ENCODE assay signal across 33 cellular contexts in the genomic region with DNA sequence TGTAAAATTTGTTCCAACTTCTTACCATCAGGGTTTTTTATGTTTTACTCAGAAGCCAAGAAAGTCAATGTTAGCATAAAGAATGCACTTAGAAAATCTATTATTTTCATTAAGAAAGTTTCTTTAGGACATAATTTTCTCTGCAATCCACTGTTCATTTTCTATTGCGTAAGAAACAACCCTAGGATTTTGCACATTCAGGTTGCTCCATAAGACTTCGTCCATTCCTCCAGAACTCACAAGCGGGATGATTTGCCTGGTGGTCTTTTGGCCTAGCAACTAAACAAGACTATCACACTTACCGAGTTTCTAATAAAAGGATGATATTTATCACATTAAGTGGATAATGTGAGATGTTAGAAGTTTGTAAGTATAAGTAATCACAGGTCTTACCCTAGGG.
DNase-seq lines count a peak whose midpoint lies in the region; ATAC-seq, FAIRE-seq and TF ChIP-seq lines count a peak whose summit lies in the region.
"Had no signal": no experiment of that assay in that cellular context is flagged by ENCODE, and none has a peak within 500 bp of the region (broad histone marks: within the 10 kb centered on the region; RNA-seq: fewer than 3 reads in every experiment).

No MANE protein-coding gene starts in this region.

- no peak for TF ChIP-seq POLR2A in HepG2 (IDR thresholded peaks at IDR 0.05; ENCODE audit: insufficient read depth in 1 of 2, low read depth in 2 of 2, low read length in 2 of 2)
- TF ChIP-seq POLR2A in right lobe of liver (IDR thresholded peaks at IDR 0.05) = no peak
- no peak for TF ChIP-seq POLR2A in IMR-90 (IDR thresholded peaks at IDR 0.05; ENCODE audit: low read depth, low read length)
- no peak for TF ChIP-seq POLR2A in K562 (conservative IDR thresholded peaks at IDR 0.05)

- TF ChIP-seq CTCF in HepG2 (CRISPR knock-in tag; IDR thresholded peaks at IDR 0.05) (no peak), right lobe of liver (IDR thresholded peaks at IDR 0.05) (no peak), IMR-90 (conservative IDR thresholded peaks at IDR 0.05; ENCODE audit: low read depth, low read length) (no peak), K562 (IDR thresholded peaks at IDR 0.05 in 2 of 3, conservative IDR thresholded peaks at IDR 0.05 in 1 of 3; ENCODE audit: insufficient read depth in 2 of 3, low read depth in 1 of 3, low read length in 3 of 3) (no peak)

- no peak for ATAC-seq in HepG2
- ATAC-seq in right lobe of liver = no peak
- ATAC-seq in IMR-90 (ENCODE audit: low read depth) = no peak
- no peak for ATAC-seq in K562
- ATAC-seq: A549; CD8-positive, alpha-beta T cell had no signal

- H3K9me3 ChIP-seq in HepG2 (ENCODE audit: low read length) = peaks cover 26% of the 10 kb centered on the region
- H3K9me3 ChIP-seq in right lobe of liver = no peaks in the 10 kb centered on the region
- no peaks in the 10 kb centered on the region for H3K9me3 ChIP-seq in IMR-90 (ENCODE audit: control insufficient read depth, insufficient read depth, low read length)
- H3K9me3 ChIP-seq in K562 (replicated peaks; ENCODE audit: control insufficient read depth, insufficient read depth, low read depth, low read length) = no peaks in the 10 kb centered on the region
- H3K9me3 ChIP-seq: A549; BE2C; BLaER1; BLaER1 treated with 17β-estradiol and CSF1 and Interleukin-3, amounts not matched to agents 10 nM and 100 nM; Caco-2 had no signal

- no peak overlapping the region for H2BK5ac ChIP-seq in IMR-90 (ENCODE audit: low read depth, low read length, poor library complexity, severe bottlenecking)

- BruUV-seq in HepG2 (replicated peaks; lab: Mats Ljungman, UMichigan) (no TSS peak), IMR-90 (replicated peaks; lab: Mats Ljungman, UMichigan) (no TSS peak), K562 (replicated peaks; lab: Mats Ljungman, UMichigan) (no TSS peak)

- H3K9me1 ChIP-seq in IMR-90 (ENCODE audit: insufficient read depth, low read length) = no peaks in the 10 kb centered on the region
- no peaks in the 10 kb centered on the region for H3K9me1 ChIP-seq in K562 (ENCODE audit: control insufficient read depth, insufficient read depth, low read length)

- FAIRE-seq in HepG2 (lab: Jason Lieb, UNC) (no peak), K562 (lab: Jason Lieb, UNC) (no peak)
- FAIRE-seq: A204.1, A549, D721Med had no signal

- H3K4me3 ChIP-seq in HepG2 (replicated peaks in 1 of 3; ENCODE audit: insufficient read depth in 1 of 3, low read depth in 2 of 3, low read length in 3 of 3) (no peak overlapping the region), right lobe of liver (no peak overlapping the region), IMR-90 (ENCODE audit: insufficient read depth, low read depth, low read length) (no peak overlapping the region), K562 (no peak overlapping the region)
- H3K4me3 ChIP-seq: A549; BLaER1; BLaER1 treated with 17β-estradiol and CSF1 and Interleukin-3, amounts not matched to agents 10 nM and 100 nM had no signal

- H3K79me2 ChIP-seq in HepG2 (ENCODE audit: insufficient read depth, low read length) (no peaks in the 10 kb centered on the region), K562 (ENCODE audit: control insufficient read depth, insufficient read depth, low read length) (no peaks in the 10 kb centered on the region)

- TF ChIP-seq RAD21 in HepG2 (CRISPR knock-in tag; IDR thresholded peaks at IDR 0.05) = no peak
- TF ChIP-seq RAD21 in IMR-90 (IDR thresholded peaks at IDR 0.05; ENCODE audit: low read length) = no peak
- TF ChIP-seq RAD21 in K562 (CRISPR knock-in tag; conservative IDR thresholded peaks at IDR 0.05 in 1 of 2, IDR thresholded peaks at IDR 0.05 in 1 of 2) = no peak

- no peaks in the 10 kb centered on the region for H4K20me1 ChIP-seq in HepG2 (ENCODE audit: insufficient read depth, low read length)
- H4K20me1 ChIP-seq in IMR-90 (ENCODE audit: insufficient read depth, low read length) = no peaks in the 10 kb centered on the region
- H4K20me1 ChIP-seq in K562 (replicated peaks; ENCODE audit: control insufficient read depth, insufficient read depth, low read length) = no peaks in the 10 kb centered on the region
- H4K20me1 ChIP-seq: BLaER1; BLaER1 treated with 17β-estradiol and CSF1 and Interleukin-3, amounts not matched to agents 10 nM and 100 nM had no signal

- TF ChIP-seq EP300 in HepG2 (IDR thresholded peaks at IDR 0.05; ENCODE audit: low read depth in 2 of 2, low read length in 2 of 2) = no peak
- TF ChIP-seq EP300 in HepG2 (CRISPR knock-in tag; IDR thresholded peaks at IDR 0.05; ENCODE audit: borderline replicate concordance) = no peak
- TF ChIP-seq EP300 in K562 (IDR thresholded peaks at IDR 0.05; ENCODE audit: low read length) = no peak

- no peak overlapping the region for H3K9ac ChIP-seq in HepG2 (ENCODE audit: insufficient read depth, low read depth, low read length)
- H3K9ac ChIP-seq in IMR-90 (ENCODE audit: low read depth, low read length) = no peak overlapping the region
- H3K9ac ChIP-seq in K562 (ENCODE audit: insufficient read depth in 1 of 2, low read depth in 2 of 2, low read length in 2 of 2) = no peak overlapping the region
- H3K9ac ChIP-seq: BLaER1; BLaER1 treated with 17β-estradiol and CSF1 and Interleukin-3, amounts not matched to agents 10 nM and 100 nM had no signal

- H3K23ac ChIP-seq in IMR-90 (ENCODE audit: low read depth, low read length) = no peak overlapping the region

- in situ Hi-C loops in HepG2 (cut with HindIII; ENCODE audit: extremely low pct_ligation_motif_present, low pct_unique_long_range_greater_than_20kb) = no loop called here
- in situ Hi-C loops in IMR-90 (cut with MboI; ENCODE audit: low sequenced_read_pairs) = no loop called here
- in situ Hi-C loops in K562 (cut with MboI) = no loop called here

- H3K4ac ChIP-seq in IMR-90 (ENCODE audit: low read depth, low read length) = no peak overlapping the region

- WGBS in HepG2 (ENCODE audit: low lambda C conversion rate) = 13% methylated on average over 4 of the region's 4 CpGs
- 50% methylated on average over 4 of the region's 4 CpGs for WGBS in right lobe of liver (ENCODE audit: insufficient coverage, low coverage, low lambda C conversion rate, missing lambda C conversion rate)
- WGBS in IMR-90 (ENCODE audit: extremely low coverage in 2 of 2, insufficient read length in 1 of 2), 2 experiments = no CpG with 5 or more reads among the region's 4 CpGs
- 3% methylated on average over 4 of the region's 4 CpGs for WGBS in K562 (ENCODE audit: insufficient coverage, low coverage, missing lambda C conversion rate)

- H2AK9ac ChIP-seq in IMR-90 (replicated peaks; ENCODE audit: low read depth, low read length, poor library complexity) = no peak overlapping the region

- H3K18ac ChIP-seq in IMR-90 (ENCODE audit: low read depth, low read length) = no peak overlapping the region

- CTCF ChIA-PET in HepG2 (lab: Yijun Ruan, JAX; ENCODE audit: low intra/inter-chr PET ratio, low total read pairs) (no interaction called here), IMR-90 (lab: Yijun Ruan, JAX) (no interaction called here), K562 (lab: Yijun Ruan, JAX; ENCODE audit: low intra/inter-chr PET ratio) (no interaction called here)

- POLR2A ChIA-PET in HepG2 (lab: Yijun Ruan, JAX) = no interaction called here
- POLR2A ChIA-PET in IMR-90 (lab: Charles Lee; ENCODE audit: unreplicated experiment) = no interaction called here
- POLR2A ChIA-PET in K562 (lab: Yijun Ruan, JAX) = no interaction called here

- H3K27ac ChIP-seq in HepG2 (ENCODE audit: extremely low read length, insufficient read depth, low read length) (no peak overlapping the region), right lobe of liver (no peak overlapping the region), IMR-90 (ENCODE audit: insufficient read depth, low read length) (no peak overlapping the region), K562 (ENCODE audit: extremely low read depth, low read depth, low read length) (no peak overlapping the region)
- H3K27ac ChIP-seq: 22Rv1; A549; BLaER1; BLaER1 treated with 17β-estradiol and CSF1 and Interleukin-3, amounts not matched to agents 10 nM and 100 nM; C4-2B had no signal

- dilution Hi-C loops in IMR-90 (cut with HindIII; ENCODE audit: low sequenced_read_pairs, unreplicated experiment) = no loop called here

- no peak overlapping the region for H4K5ac ChIP-seq in IMR-90 (ENCODE audit: low read depth, low read length)

- no peak overlapping the region for H2BK15ac ChIP-seq in IMR-90 (ENCODE audit: low read depth, low read length)

- H4K91ac ChIP-seq in IMR-90 (ENCODE audit: insufficient read depth, low read depth, low read length) = no peak overlapping the region

- H3K36me3 ChIP-seq in HepG2 (replicated peaks in 1 of 2; ENCODE audit: control insufficient read depth in 1 of 2, insufficient read depth in 2 of 2, low read length in 2 of 2) = no peaks in the 10 kb centered on the region
- H3K36me3 ChIP-seq in right lobe of liver = no peaks in the 10 kb centered on the region
- H3K36me3 ChIP-seq in IMR-90 (ENCODE audit: control insufficient read depth, insufficient read depth, low read length) = no peaks in the 10 kb centered on the region
- no peaks in the 10 kb centered on the region for H3K36me3 ChIP-seq in K562 (ENCODE audit: control insufficient read depth, insufficient read depth, low read length)
- H3K36me3 ChIP-seq: BE2C; BLaER1; BLaER1 treated with 17β-estradiol and CSF1 and Interleukin-3, amounts not matched to agents 10 nM and 100 nM had no signal

- H2BK20ac ChIP-seq in IMR-90 (ENCODE audit: low read depth, low read length) = no peak overlapping the region

- intact Hi-C loops in HepG2 (cut with micrococcal nuclease; ENCODE audit: unreplicated experiment) (no loop called here), right lobe of liver (cut with DNase I) (no loop called here), IMR-90 (cut with micrococcal nuclease) (no loop called here), K562 (cut with micrococcal nuclease) (no loop called here)

- H3K4me2 ChIP-seq in HepG2 (ENCODE audit: low read depth, low read length) = no peak overlapping the region
- no peak overlapping the region for H3K4me2 ChIP-seq in IMR-90 (ENCODE audit: low read depth, low read length)
- no peak overlapping the region for H3K4me2 ChIP-seq in K562 (ENCODE audit: insufficient read depth, low read length)
- H3K4me2 ChIP-seq: A549; BLaER1; BLaER1 treated with 17β-estradiol and CSF1 and Interleukin-3, amounts not matched to agents 10 nM and 100 nM had no signal

- H3K56ac ChIP-seq in IMR-90 (ENCODE audit: extremely low read depth, insufficient read depth, low read length) = no peak overlapping the region

- H2AFZ ChIP-seq in HepG2 (ENCODE audit: low read length) (no peak overlapping the region), IMR-90 (replicated peaks; ENCODE audit: low read length, poor library complexity) (no peak overlapping the region), K562 (ENCODE audit: low read depth, low read length) (no peak overlapping the region)

- H3K79me1 ChIP-seq in IMR-90 (ENCODE audit: low read depth in 1 of 2, low read length in 2 of 2) = no peaks in the 10 kb centered on the region

- no peak overlapping the region for H2AK5ac ChIP-seq in IMR-90 (ENCODE audit: low read depth, low read length)

- H4K8ac ChIP-seq in IMR-90 (ENCODE audit: low read depth in 2 of 2, low read length in 2 of 2) = no peak overlapping the region

- no peak overlapping the region for H3K14ac ChIP-seq in IMR-90 (replicated peaks; ENCODE audit: low read depth, low read length)

- H3K4me1 ChIP-seq in HepG2 (ENCODE audit: insufficient read depth, low read length) (no peaks in the 10 kb centered on the region), right lobe of liver (no peaks in the 10 kb centered on the region), IMR-90 (ENCODE audit: control insufficient read depth, insufficient read depth, low read length) (no peaks in the 10 kb centered on the region), K562 (replicated peaks in 1 of 2; ENCODE audit: control insufficient read depth in 2 of 2, insufficient read depth in 2 of 2, low read length in 2 of 2) (no peaks in the 10 kb centered on the region; a peak in 1 of 5 replicates)
- H3K4me1 ChIP-seq: A549, BE2C, BLaER1, Caco-2 had no signal

- H3K27me3 ChIP-seq in HepG2 (ENCODE audit: control insufficient read depth in 1 of 2, insufficient read depth in 2 of 2, low read length in 2 of 2) (no peaks in the 10 kb centered on the region), right lobe of liver (no peaks in the 10 kb centered on the region), IMR-90 (ENCODE audit: control insufficient read depth, insufficient read depth, low read length) (no peaks in the 10 kb centered on the region), K562 (ENCODE audit: control insufficient read depth in 2 of 2, insufficient read depth in 2 of 2, low read length in 2 of 2) (no peaks in the 10 kb centered on the region)
- H3K27me3 ChIP-seq: BE2C; BLaER1; BLaER1 treated with 17β-estradiol and CSF1 and Interleukin-3, amounts not matched to agents 10 nM and 100 nM had no signal

- DNase-seq in HepG2 (ENCODE audit: low spot score) (no peak), right lobe of liver (no peak), IMR-90 (no peak), K562 (ENCODE audit: extremely low read depth in 1 of 4, low spot score in 3 of 4) (no peak), NCI-H1694 (lab: John Stamatoyannopoulos, UW) (no peak)
- no peak for DNase-seq in activated CD8-positive, alpha-beta memory T cell treated with anti-CD3 and anti-CD28 coated beads, Interleukin-2, amount 50 U/mL, for 4 hours
- DNase-seq: 8988T; ACHN; AML-193; BE2C; C1 segment of cervical spinal cord; Caco-2; Calu3; CD4-positive, alpha-beta memory T cell; CD4-positive, alpha-beta T cell; CD4-positive, CD25-positive, alpha-beta regulatory T cell; CD8-positive, alpha-beta memory T cell; CD8-positive, alpha-beta T cell; COR-L47; DMS 273 treated with DMSO at 0.1 percent for 48 hours; DMS153; DMS53; DMS79; DMS79 treated with DMSO at 0.1 percent for 48 hours; DND-41; EL had no signal

- no peak overlapping the region for H2BK120ac ChIP-seq in IMR-90 (ENCODE audit: low read depth, low read length)

Comparison
In these comparisons a context has a peak if more than half of its experiments do, and no peak if none do; other contexts are left out.
1. Of the 241 proteins assayed by ChIP-seq in both HepG2 and K562: peak only in HepG2: none; only in K562: none; in both: CEBPB; in neither: 239; mixed calls (peak in some experiments, not most) for 1.